In the genomic region with DNA sequence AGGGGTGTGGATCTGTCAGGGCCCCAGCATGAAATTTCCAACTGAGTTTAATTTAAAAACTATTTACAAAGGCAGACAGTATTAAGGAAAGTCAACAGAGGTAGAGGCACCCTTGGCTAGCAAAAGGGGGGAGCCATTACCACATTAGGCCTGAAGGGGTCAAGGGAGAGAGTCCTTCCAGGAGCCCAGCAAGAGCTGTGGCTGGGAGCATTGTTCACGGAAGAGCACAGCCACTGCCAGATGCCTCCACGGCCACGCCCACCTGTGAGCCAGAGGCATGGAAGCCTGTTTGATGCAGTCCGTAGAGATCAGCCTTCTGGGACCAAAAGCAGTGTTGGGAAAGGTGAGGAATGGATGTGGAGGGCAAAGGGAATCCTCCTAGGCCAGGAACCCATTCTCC, we compare ENCODE assay signal across 17 cellular contexts.
DNase-seq lines count a peak whose midpoint lies in the region; ATAC-seq and TF ChIP-seq lines count a peak whose summit lies in the region.
"Had no signal": no experiment of that assay in that cellular context is flagged by ENCODE, and none has a peak within 500 bp of the region (broad histone marks: within the 10 kb centered on the region; RNA-seq: fewer than 3 reads in every experiment).

No MANE protein-coding gene starts in this region.

- H3K4me3 Mint-ChIP-seq in glutamatergic neuron (ENCODE audit: unreplicated experiment): peak overlapping the region; percentile 5
- H3K4me3 Mint-ChIP-seq: activated naive CD4-positive, alpha-beta T cell treated with anti-CD3 and anti-CD28 coated beads, Interleukin-2, amount 50 U/mL, for 24 hours; activated T-cell treated with anti-CD3 and anti-CD28 coated beads, Interleukin-2, amount 50 U/mL, for 4 hours; CD8-positive, alpha-beta T cell; naive thymus-derived CD8-positive, alpha-beta T cell had no signal

- intact Hi-C loops in heart right ventricle (cut with DNase I): no loop called here
- intact Hi-C loops in Right ventricle myocardium superior (cut with DNase I): no loop called here
- intact Hi-C loops in upper lobe of right lung (cut with DNase I): no loop called here

- ATAC-seq in heart right ventricle: peak in 5 of 8 donors; percentile 30 to 66 (median 51)
- no peak for ATAC-seq in Right ventricle myocardium superior (ENCODE audit: poor library complexity)
- ATAC-seq in upper lobe of right lung: peak; percentile 17
- no peak for ATAC-seq in HG02938 (IDR thresholded peaks at IDR 0.05; ENCODE audit: unreplicated experiment)
- ATAC-seq: activated CD4-positive, CD25-positive, alpha-beta regulatory T cell treated with anti-CD3 and anti-CD28 coated beads, Interleukin-2, amount 50 U/mL, for 24 hours; activated T-cell treated with anti-CD3 and anti-CD28 coated beads, Interleukin-2, amount 50 U/mL, for 4 hours; CD8-positive, alpha-beta T cell; naive thymus-derived CD8-positive, alpha-beta T cell had no signal

- peaks cover 66% of the 10 kb centered on the region for H3K4me1 Mint-ChIP-seq in glutamatergic neuron (ENCODE audit: low read depth, unreplicated experiment)
- H3K4me1 Mint-ChIP-seq: activated naive CD4-positive, alpha-beta T cell treated with anti-CD3 and anti-CD28 coated beads, Interleukin-2, amount 50 U/mL, for 24 hours had no signal

- peak in 2 of 9 donors; percentile 19 to 34 for TF ChIP-seq CTCF in heart right ventricle (IDR thresholded peaks at IDR 0.05)
- no peak for TF ChIP-seq CTCF in glutamatergic neuron (IDR thresholded peaks at IDR 0.05; ENCODE audit: partially characterized antibody, unreplicated experiment)
- TF ChIP-seq CTCF in upper lobe of right lung (IDR thresholded peaks at IDR 0.05): peak; percentile 15
- TF ChIP-seq CTCF in suprapubic skin (IDR thresholded peaks at IDR 0.05): no peak

- no peak overlapping the region for H3K27ac Mint-ChIP-seq in glutamatergic neuron (ENCODE audit: unreplicated experiment)
- H3K27ac Mint-ChIP-seq: activated naive CD4-positive, alpha-beta T cell treated with anti-CD3 and anti-CD28 coated beads, Interleukin-2, amount 50 U/mL, for 24 hours; CD8-positive, alpha-beta T cell; naive thymus-derived CD8-positive, alpha-beta T cell had no signal

- H3K9me3 ChIP-seq in heart right ventricle: no peaks in the 10 kb centered on the region
- no peaks in the 10 kb centered on the region for H3K9me3 ChIP-seq in upper lobe of right lung
- no peaks in the 10 kb centered on the region for H3K9me3 ChIP-seq in suprapubic skin
- H3K9me3 ChIP-seq: ascending aorta, heart left ventricle had no signal

- peaks cover 4 to 89% (median 29%) of the 10 kb centered on the region in 9 donors for H3K4me1 ChIP-seq in heart right ventricle
- no peaks in the 10 kb centered on the region for H3K4me1 ChIP-seq in upper lobe of right lung
- peaks cover 13% of the 10 kb centered on the region for H3K4me1 ChIP-seq in suprapubic skin

- H3K36me3 Mint-ChIP-seq in glutamatergic neuron (ENCODE audit: unreplicated experiment): no peaks in the 10 kb centered on the region
- H3K36me3 Mint-ChIP-seq: activated naive CD4-positive, alpha-beta T cell treated with anti-CD3 and anti-CD28 coated beads, Interleukin-2, amount 50 U/mL, for 24 hours; CD8-positive, alpha-beta T cell; naive thymus-derived CD8-positive, alpha-beta T cell had no signal

- H3K36me3 ChIP-seq in heart right ventricle (no peaks in the 10 kb centered on the region), upper lobe of right lung (no peaks in the 10 kb centered on the region), suprapubic skin (no peaks in the 10 kb centered on the region)
- H3K36me3 ChIP-seq: ascending aorta, heart left ventricle had no signal

- DNase-seq in heart right ventricle: no peak
- no peak for DNase-seq in Right ventricle myocardium superior
- DNase-seq in NCI-H146 treated with DMSO at 0.1 percent for 48 hours (lab: John Stamatoyannopoulos, UW; ENCODE audit: unreplicated experiment): peak; percentile 27
- no peak for DNase-seq in glutamatergic neuron
- no peak for DNase-seq in upper lobe of right lung
- DNase-seq in RPMI8226: no peak
- DNase-seq in suprapubic skin (ENCODE audit: low spot score in 2 of 2): no peak
- DNase-seq: activated T-cell treated with anti-CD3 and anti-CD28 coated beads, Interleukin-2, amount 50 U/mL, for 4 hours; CD8-positive, alpha-beta T cell; effector CD4-positive, alpha-beta T cell; heart left ventricle; naive thymus-derived CD8-positive, alpha-beta T cell; NCI-H1417 had no signal

- no peak for TF ChIP-seq POLR2A in suprapubic skin (IDR thresholded peaks at IDR 0.05)

- H3K27ac ChIP-seq in heart right ventricle: no peak overlapping the region
- H3K27ac ChIP-seq in upper lobe of right lung: no peak overlapping the region
- no peak overlapping the region for H3K27ac ChIP-seq in suprapubic skin
- H3K27ac ChIP-seq: ascending aorta, heart left ventricle had no signal

- WGBS in heart right ventricle, 2 donors: 75 to 77% methylated on average over 4 of the region's 4 CpGs
- WGBS in suprapubic skin: 45% methylated on average over 4 of the region's 4 CpGs

- TF ChIP-seq EP300 in suprapubic skin (IDR thresholded peaks at IDR 0.05): no peak

- H3K27me3 ChIP-seq in heart right ventricle: no peaks in the 10 kb centered on the region
- no peaks in the 10 kb centered on the region for H3K27me3 ChIP-seq in upper lobe of right lung
- no peaks in the 10 kb centered on the region for H3K27me3 ChIP-seq in suprapubic skin
- H3K27me3 ChIP-seq: ascending aorta, heart left ventricle had no signal

- H3K27me3 Mint-ChIP-seq in glutamatergic neuron (ENCODE audit: unreplicated experiment): peaks cover 12% of the 10 kb centered on the region

- H3K4me3 ChIP-seq in heart right ventricle: no peak overlapping the region
- no peak overlapping the region for H3K4me3 ChIP-seq in upper lobe of right lung
- no peak overlapping the region for H3K4me3 ChIP-seq in suprapubic skin
- H3K4me3 ChIP-seq: ascending aorta, heart left ventricle had no signal

- peaks cover 5% of the 10 kb centered on the region for H3K9me3 Mint-ChIP-seq in glutamatergic neuron (ENCODE audit: unreplicated experiment)
- H3K9me3 Mint-ChIP-seq: activated naive CD4-positive, alpha-beta T cell treated with anti-CD3 and anti-CD28 coated beads, Interleukin-2, amount 50 U/mL, for 24 hours; activated T-cell treated with anti-CD3 and anti-CD28 coated beads, Interleukin-2, amount 50 U/mL, for 4 hours; CD8-positive, alpha-beta T cell; naive thymus-derived CD8-positive, alpha-beta T cell had no signal

Comparison
In these comparisons a context has a peak if more than half of its experiments do, and no peak if none do; other contexts are left out.
1. ATAC-seq: peak in heart right ventricle (5 of 8) and upper lobe of right lung (single experiment); none in Right ventricle myocardium superior (single experiment) and HG02938 (single experiment).